In the genomic region with DNA sequence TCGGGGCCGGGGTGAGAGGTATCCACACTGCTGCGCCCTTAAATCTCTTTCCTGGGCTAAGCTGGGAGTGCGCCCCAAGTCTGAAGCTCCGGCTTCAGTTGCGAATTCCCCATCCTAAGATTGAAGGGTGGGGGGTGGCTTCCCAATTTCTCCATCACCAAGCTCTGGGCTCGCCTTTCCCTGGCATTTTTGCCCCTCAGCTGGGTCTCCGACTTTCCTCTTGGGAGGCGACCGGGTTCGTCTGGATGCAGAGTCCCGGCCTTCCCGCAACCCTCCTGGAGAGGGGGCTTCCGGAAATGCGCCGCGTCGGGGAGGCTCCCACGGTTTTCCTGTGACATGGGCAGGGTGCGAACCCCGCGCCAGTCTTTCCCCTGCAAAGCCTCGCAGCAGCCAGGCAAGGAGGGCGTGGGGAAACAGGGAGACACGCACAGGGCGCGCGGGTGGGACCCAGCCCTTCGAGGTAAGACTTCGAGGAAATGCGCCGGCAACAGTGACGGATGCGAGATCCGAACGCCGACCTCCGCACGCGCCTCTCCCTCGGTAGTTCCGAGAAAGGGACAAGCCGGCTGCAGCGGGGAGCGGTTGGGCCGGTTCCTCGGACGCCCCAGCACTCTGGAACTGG, we compare ENCODE assay signal across 18 cellular contexts. TPM values are rescaled to one million over a fixed set of nuclear protein-coding genes. Genes with fewer than 3 reads are reported as not detected.
DNase-seq lines count a peak whose midpoint lies in the region; ATAC-seq and TF ChIP-seq lines count a peak whose summit lies in the region.
"Had no signal": no experiment of that assay in that cellular context is flagged by ENCODE, and none has a peak within 500 bp of the region (broad histone marks: within the 10 kb centered on the region; RNA-seq: fewer than 3 reads in every experiment).

No MANE protein-coding gene starts in this region.

- H3K36me3 ChIP-seq in heart right ventricle: no peaks in the 10 kb centered on the region
- H3K36me3 ChIP-seq in colonic mucosa: no peaks in the 10 kb centered on the region
- H3K36me3 ChIP-seq in mesendoderm (ENCODE audit: control insufficient read depth, insufficient read depth, low read length): no peaks in the 10 kb centered on the region
- H3K36me3 ChIP-seq in MG63: no peaks in the 10 kb centered on the region
- H3K36me3 ChIP-seq: brain microvascular endothelial cell, gastrocnemius medialis, tibial artery had no signal

- H3K4me3 ChIP-seq in heart right ventricle: peak overlapping the region; percentile 18 to 59 (median 52)
- H3K4me3 ChIP-seq in colonic mucosa: peak overlapping the region; percentile 28
- peak overlapping the region; percentile 9 for H3K4me3 ChIP-seq in mesendoderm (ENCODE audit: low read length)
- H3K4me3 ChIP-seq in MG63: no peak overlapping the region; the same call in 1 of the 2 replicates

- WGBS in heart right ventricle, 2 donors: 5 to 10% methylated on average over 48 of the region's 48 CpGs
- no CpG with 5 or more reads among the region's 48 CpGs for WGBS in mesendoderm (ENCODE audit: extremely low coverage, insufficient coverage, low lambda C conversion rate)

- no peak overlapping the region for H2BK5ac ChIP-seq in mesendoderm (ENCODE audit: low read length)

- H3K9me3 ChIP-seq in heart right ventricle: no peaks in the 10 kb centered on the region
- H3K9me3 ChIP-seq in colonic mucosa: no peaks in the 10 kb centered on the region
- H3K9me3 ChIP-seq in MG63: no peaks in the 10 kb centered on the region
- H3K9me3 ChIP-seq: gastrocnemius medialis, tibial artery had no signal

- peaks cover 3% of the 10 kb centered on the region for H3K79me1 ChIP-seq in mesendoderm (ENCODE audit: low read length)

- H3K4me2 ChIP-seq in mesendoderm (ENCODE audit: low read length): peak overlapping the region; percentile 69

- no peak overlapping the region for H2AK5ac ChIP-seq in mesendoderm (ENCODE audit: low read length)

- intact Hi-C loops in heart right ventricle (cut with DNase I) (no loop called here), cardiac septum (cut with DNase I) (loop anchor here (10.0 kb wide), 1 partner anchor 146 kb away; no protein-coding TSS in a partner anchor), colonic mucosa (cut with DNase I) (no loop called here)

- H3K9ac ChIP-seq in colonic mucosa (ENCODE audit: low read depth in 2 of 2, low read length in 2 of 2) (no peak overlapping the region), mesendoderm (ENCODE audit: low read length) (peak overlapping the region; percentile 46)

- H2BK120ac ChIP-seq in mesendoderm (ENCODE audit: low read depth, low read length): no peak overlapping the region

- no peak overlapping the region for H3K23ac ChIP-seq in mesendoderm (ENCODE audit: low read length)

- H3K18ac ChIP-seq in mesendoderm (ENCODE audit: low read length): peak overlapping the region; percentile 9

- H3K4ac ChIP-seq in mesendoderm (ENCODE audit: low read depth, low read length): no peak overlapping the region

- H3K79me2 ChIP-seq in mesendoderm (ENCODE audit: control insufficient read depth, insufficient read depth, low read length): no peaks in the 10 kb centered on the region

- TF ChIP-seq CTCF in heart right ventricle (IDR thresholded peaks at IDR 0.05) (no peak), colonic mucosa (IDR thresholded peaks at IDR 0.05) (no peak)

- H3K27ac ChIP-seq in heart right ventricle (no peak overlapping the region), colonic mucosa (no peak overlapping the region), mesendoderm (ENCODE audit: low read depth, low read length) (no peak overlapping the region)
- H3K27ac ChIP-seq: brain microvascular endothelial cell, gastrocnemius medialis, tibial artery had no signal

- no peak overlapping the region for H2BK15ac ChIP-seq in mesendoderm (replicated peaks; ENCODE audit: low read depth)

- H3K4me1 ChIP-seq in heart right ventricle (peaks cover 0 to 16% (median 8%) of the 10 kb centered on the region in 9 donors), colonic mucosa (no peaks in the 10 kb centered on the region), mesendoderm (ENCODE audit: control insufficient read depth, low read depth, low read length) (peaks cover 3% of the 10 kb centered on the region)
- H3K4me1 ChIP-seq: gastrocnemius medialis had no signal

- no peak overlapping the region for H4K8ac ChIP-seq in mesendoderm (ENCODE audit: low read depth, low read length)

- ATAC-seq in heart right ventricle: no peak
- ATAC-seq: gastrocnemius medialis had no signal

- no peak overlapping the region for H4K5ac ChIP-seq in mesendoderm (ENCODE audit: low read length)

- H3K56ac ChIP-seq in mesendoderm (ENCODE audit: low read length): peak overlapping the region; percentile 81

- DNase-seq in heart right ventricle (no peak), cardiac septum (ENCODE audit: low spot score) (no peak), colonic mucosa (no peak), mesendoderm (no peak), NCI-H1092 (lab: John Stamatoyannopoulos, UW) (no peak), amniotic stem cell (lab: John Stamatoyannopoulos, UW) (no peak), MG63 (no peak), NCI-H1048 (lab: John Stamatoyannopoulos, UW) (no peak)
- DNase-seq: activated CD4-positive, alpha-beta T cell treated with anti-CD3 and anti-CD28 coated beads, Interleukin-2, amount 50 U/mL, for 4 hours; activated gamma-delta T cell; brain microvascular endothelial cell; DMS153; gastrocnemius medialis; occipital lobe; tibial artery had no signal

- H3K27me3 ChIP-seq in heart right ventricle: peaks cover 5 to 79% (median 65%) of the 10 kb centered on the region in 7 donors
- peaks cover 55% of the 10 kb centered on the region for H3K27me3 ChIP-seq in colonic mucosa
- no peaks in the 10 kb centered on the region for H3K27me3 ChIP-seq in mesendoderm (ENCODE audit: insufficient read depth, low read length, poor library complexity)
- H3K27me3 ChIP-seq in MG63: peaks cover 38% of the 10 kb centered on the region

RNA-seq across cellular contexts. Expression of gene HCN4, which starts 0.4 kb away (rescaled TPM):
- total RNA-seq in heart right ventricle (10 to 100 TPM in 4 of 10 donors, 1 to 10 TPM in 6; 4.1 to 24.9 (median 7.9) TPM), cardiac septum (6.2 TPM), colonic mucosa (under 1 TPM; 0.08 to 0.10 TPM)
- 1 to 10 TPM; 2.2 to 4.4 TPM for polyA plus RNA-seq in heart right ventricle
- polyA plus RNA-seq in mesendoderm (2013, experiment 1 of 2): 2.8 TPM
- polyA plus RNA-seq in mesendoderm (2013, experiment 2 of 2): 2.9 TPM
- total RNA-seq in MG63 (2014; rRNA removed; shearing (Covaris generic); ENCODE audit: low replicate concordance): not detected in 2 replicates
- total RNA-seq: gastrocnemius medialis; liver; RPMI7951; T-helper 2 cell treated with Interferon-gamma antibody and Interleukin-4, amounts not matched to agents 100 ng/mL and 5 ng/mL, for 36 hours had no signal
- polyA plus RNA-seq: liver had no signal
